ENCODE assay signal across 14 cellular contexts in genomic region chr21:37273911-37274690, GRCh38. TPM values are rescaled to one million over a fixed set of nuclear protein-coding genes. Genes with fewer than 3 reads are reported as not detected.
A peak's percentile ranks its signal among the peaks of the same experiment; 100 is the strongest.
DNase-seq lines count a peak whose midpoint lies in the region; ATAC-seq, FAIRE-seq and TF ChIP-seq lines count a peak whose summit lies in the region.
"Had no signal": no experiment of that assay in that cellular context is flagged by ENCODE, and none has a peak within 500 bp of the region (broad histone marks: within the 10 kb centered on the region; RNA-seq: fewer than 3 reads in every experiment).

No MANE protein-coding gene starts in this region.

- H3K9ac ChIP-seq in H1 (replicated peaks in 1 of 4; ENCODE audit: extremely low read depth in 1 of 4, low read depth in 3 of 4, low read length in 3 of 4), result no peak overlapping the region

- H3K79me2 ChIP-seq in ACC112 (ENCODE audit: control insufficient read depth, insufficient read depth, low read length, unreplicated experiment) (no peaks in the 10 kb centered on the region), H1 (ENCODE audit: control insufficient read depth in 1 of 2, insufficient read depth in 2 of 2, low read length in 2 of 2) (peaks cover 0 to 2% of the 10 kb centered on the region in 2 experiments; a peak in 1 of 4 replicates)

- H3K14ac ChIP-seq in H1 (ENCODE audit: insufficient read length), result no peak overlapping the region

- H4K91ac ChIP-seq in H1 (replicated peaks; ENCODE audit: insufficient read length, low read length), result no peak overlapping the region

- no peak overlapping the region for H2BK20ac ChIP-seq in H1 (ENCODE audit: low read length)

- no peaks in the 10 kb centered on the region for H4K20me1 ChIP-seq in H1 (replicated peaks in 1 of 2; ENCODE audit: control insufficient read depth in 1 of 2, insufficient read depth in 2 of 2, low read length in 2 of 2)

- H4K5ac ChIP-seq in H1 (ENCODE audit: insufficient read length, low read depth, low read length), result no peak overlapping the region

- H3K9me3 ChIP-seq in H1 (ENCODE audit: insufficient read depth in 2 of 2, low read depth in 1 of 2, low read length in 1 of 2), result no peaks in the 10 kb centered on the region; a peak in 1 of 4 replicates
- H3K9me3 ChIP-seq: stomach had no signal

- WGBS in H1 (ENCODE audit: extremely low coverage in 1 of 2, insufficient coverage in 1 of 2, insufficient read length in 1 of 2, insufficient replicate concordance in 2 of 2, low coverage in 1 of 2, low lambda C conversion rate in 2 of 2, missing lambda C conversion rate in 1 of 2), 2 experiments, result 56% methylated on average over 9 of the region's 9 CpGs; no CpG with 5 or more reads in 1 of the 2 experiments

- POLR2A ChIA-PET in H1 (lab: Charles Lee; ENCODE audit: partially characterized antibody), result interaction anchor here (0.9 to 1.8 kb wide), 5 partner anchors 16 to 92 kb away, joined by 3 to 8 read pairs (median 4); partner anchors contain the start of gene DYRK1A

- no peak overlapping the region for H3K56ac ChIP-seq in H1 (replicated peaks; ENCODE audit: insufficient read length, low read depth, low read length)

- no peak overlapping the region for H3K18ac ChIP-seq in H1 (ENCODE audit: extremely low read depth, low read length)

- no peak overlapping the region for H2BK15ac ChIP-seq in H1 (ENCODE audit: low read length)

- no peak overlapping the region for H4K8ac ChIP-seq in H1 (ENCODE audit: extremely low read depth, insufficient read depth, low read length)

- H2BK120ac ChIP-seq in H1 (replicated peaks; ENCODE audit: low read depth, low read length), result no peak overlapping the region

- no peak for TF ChIP-seq RAD21 in H1 (IDR thresholded peaks at IDR 0.05 in 1 of 2, conservative IDR thresholded peaks at IDR 0.05 in 1 of 2; ENCODE audit: low read depth in 2 of 2, low read length in 2 of 2)

- H2BK5ac ChIP-seq in H1 (ENCODE audit: low read depth, low read length), result no peak overlapping the region

- no peaks in the 10 kb centered on the region for H3K27me3 ChIP-seq in ACC112 (ENCODE audit: insufficient read depth, low read length)
- no peaks in the 10 kb centered on the region for H3K27me3 ChIP-seq in H1 (replicated peaks in 1 of 4; ENCODE audit: control insufficient read depth in 3 of 4, extremely low read depth in 1 of 4, insufficient read depth in 3 of 4, low read length in 3 of 4)
- H3K27me3 ChIP-seq: brain microvascular endothelial cell, stomach had no signal

- no peak overlapping the region for H3K4ac ChIP-seq in H1 (replicated peaks; ENCODE audit: insufficient read length, low read depth, low read length)

- in situ Hi-C loops in GM13977 (cut with MboI; ENCODE audit: low pct_unique_long_range_greater_than_20kb, low sequenced_read_pairs, unreplicated experiment), result no loop called here

- H2AFZ ChIP-seq in ACC112 (ENCODE audit: low read length, unreplicated experiment) (peak overlapping the region; percentile 58), H1 (ENCODE audit: low read length) (peak overlapping the region; percentile 87)

- no peak overlapping the region for H3K23ac ChIP-seq in H1 (ENCODE audit: insufficient read length)

- peak; percentile 50 for ATAC-seq in HG03108 (IDR thresholded peaks at IDR 0.05; ENCODE audit: unreplicated experiment)
- ATAC-seq in HG03442 (IDR thresholded peaks at IDR 0.05; ENCODE audit: unreplicated experiment), result no peak
- no peak for ATAC-seq in HG03378 (IDR thresholded peaks at IDR 0.05; ENCODE audit: unreplicated experiment)

- FAIRE-seq in H1 (lab: Jason Lieb, UNC), result no peak
- FAIRE-seq: keratinocyte had no signal

- no peaks in the 10 kb centered on the region for H3K4me1 ChIP-seq in ACC112 (ENCODE audit: control insufficient read depth, insufficient read depth, low read length, unreplicated experiment)
- peaks cover 3 to 8% (median 5%) of the 10 kb centered on the region in 4 experiments; a peak in 4 of 7 replicates for H3K4me1 ChIP-seq in H1 (replicated peaks in 1 of 4; ENCODE audit: control insufficient read depth in 3 of 4, insufficient read depth in 4 of 4, low read length in 3 of 4)
- H3K4me1 ChIP-seq: stomach had no signal

- H2BK12ac ChIP-seq in H1 (ENCODE audit: low read depth, low read length), result no peak overlapping the region

- DNase-seq in GM13977 (ENCODE audit: low spot score) (peak; percentile 43), H1 (ENCODE audit: low read depth in 1 of 2, low spot score in 2 of 2) (no peak), GM19240 (ENCODE audit: insufficient read length, low spot score) (no peak)
- no peak for DNase-seq in activated CD4-positive, alpha-beta T cell treated with anti-CD3 and anti-CD28 coated beads, Interleukin-2, amount 50 U/mL, for 1 hour
- DNase-seq: brain microvascular endothelial cell, DMS79, NCI-H1436, NCI-H226, stomach had no signal

- H2AK5ac ChIP-seq in H1 (ENCODE audit: low read depth, low read length), result no peak overlapping the region

- H3K27ac ChIP-seq in ACC112 (ENCODE audit: low read depth, low read length), result no peak overlapping the region
- H3K27ac ChIP-seq in H1 (ENCODE audit: low read depth, low read length), result no peak overlapping the region
- H3K27ac ChIP-seq: brain microvascular endothelial cell, stomach had no signal

- H3K23me2 ChIP-seq in H1 (ENCODE audit: low read depth, low read length), result no peaks in the 10 kb centered on the region

- peak overlapping the region; percentile 40 to 57; a peak in 3 of 4 replicates for H3K4me2 ChIP-seq in H1 (ENCODE audit: insufficient read depth in 1 of 2, low read depth in 2 of 2, low read length in 2 of 2)

- no peak overlapping the region for H3K4me3 ChIP-seq in ACC112 (ENCODE audit: low read depth, low read length)
- peak overlapping the region in 1 of 4 experiments; percentile 39; a peak in 4 of 8 replicates for H3K4me3 ChIP-seq in H1 (ENCODE audit: extremely low read depth in 1 of 4, insufficient read depth in 2 of 4, low read depth in 3 of 4, low read length in 4 of 4)
- H3K4me3 ChIP-seq: stomach had no signal

- no peaks in the 10 kb centered on the region for H3K79me1 ChIP-seq in H1 (ENCODE audit: low read depth, low read length)

- no peak for TF ChIP-seq EP300 in H1 (IDR thresholded peaks at IDR 0.05; ENCODE audit: borderline replicate concordance in 1 of 2, low read depth in 2 of 2, low read length in 2 of 2)

- no peak for TF ChIP-seq CTCF in GM13977 (IDR thresholded peaks at IDR 0.05; ENCODE audit: extremely low read depth, insufficient read depth, missing control alignments)
- TF ChIP-seq CTCF in H1 (IDR thresholded peaks at IDR 0.05; ENCODE audit: control extremely low read depth in 1 of 3, insufficient read depth in 1 of 3, low read depth in 1 of 3, low read length in 3 of 3), result no peak

- no peak for TF ChIP-seq POLR2A in H1 (IDR thresholded peaks at IDR 0.05; ENCODE audit: control extremely low read depth in 1 of 2, low read depth in 2 of 2, low read length in 2 of 2)

- no peaks in the 10 kb centered on the region for H3K36me3 ChIP-seq in ACC112 (ENCODE audit: insufficient read depth, low read length)
- H3K36me3 ChIP-seq in H1 (ENCODE audit: control insufficient read depth in 2 of 4, insufficient read depth in 4 of 4, low read length in 3 of 4), result no peaks in the 10 kb centered on the region
- H3K36me3 ChIP-seq: brain microvascular endothelial cell, stomach had no signal

- CTCF ChIA-PET in H1 (lab: Charles Lee; ENCODE audit: partially characterized antibody), result interaction anchor here (0.5 to 1.0 kb wide), 5 partner anchors 15 to 294 kb away, joined by 3 to 5 read pairs (median 3); no protein-coding TSS in a partner anchor

TF ChIP-seq in H1, 55 proteins besides CTCF, POLR2A, EP300 and RAD21:
- no peak for TF ChIP-seq MAX (IDR thresholded peaks at IDR 0.05)
- no peak for TF ChIP-seq BCL11A (IDR thresholded peaks at IDR 0.05; ENCODE audit: low read depth in 2 of 2, low read length in 2 of 2)
- no peak for TF ChIP-seq KDM5A (IDR thresholded peaks at IDR 0.05; ENCODE audit: low read length)
- TF ChIP-seq ATF3 (IDR thresholded peaks at IDR 0.05; ENCODE audit: insufficient read depth, low read depth, low read length), result no peak
- TF ChIP-seq FOSL1 (IDR thresholded peaks at IDR 0.05; ENCODE audit: insufficient read depth, low read depth, low read length), result no peak
- no peak for TF ChIP-seq SIX5 (IDR thresholded peaks at IDR 0.05; ENCODE audit: low read depth, low read length)
- TF ChIP-seq SIN3A (conservative IDR thresholded peaks at IDR 0.05 in 1 of 2, IDR thresholded peaks at IDR 0.05 in 1 of 2; ENCODE audit: low read depth in 1 of 2, low read length in 2 of 2), result no peak
- no peak for TF ChIP-seq SUZ12 (IDR thresholded peaks at IDR 0.05; ENCODE audit: low read length)
- TF ChIP-seq CHD1 (IDR thresholded peaks at IDR 0.05; ENCODE audit: low read depth, low read length), result no peak
- no peak for TF ChIP-seq SP2 (IDR thresholded peaks at IDR 0.05; ENCODE audit: low read length)

RNA-seq across cellular contexts. Expression of gene VPS26C, which starts 7.0 kb away (rescaled TPM):
- 68.1 and 71.6 TPM in 2 replicates for total RNA-seq in H1 (2021; fragmentation: NEBNext Ultra II Directional; extraction: Animal tissue kit (Norgen Biotek cat#: 25700))
- polyA plus RNA-seq in H1 (2011; rRNA removed), result 43.5 and 45.7 TPM in 2 replicates
- 50.8 TPM for polyA plus RNA-seq in H1 (2011; cell fraction: cytosol; rRNA removed)
- polyA plus RNA-seq in H1 (2011; cell fraction: nucleus; rRNA removed), result 41.0 TPM
- polyA plus RNA-seq in H1 (2012, experiment 1 of 2), result 45.0 to 83.4 TPM (median 50.5 TPM) in 4 replicates
- polyA plus RNA-seq in H1 (2012, experiment 2 of 2), result 41.8 TPM
- polyA plus RNA-seq in H1 (2013, experiment 1 of 2), result 40.8 TPM
- 40.0 TPM for polyA plus RNA-seq in H1 (2013, experiment 2 of 2)
- 49.8 and 61.5 TPM in 2 replicates for polyA minus RNA-seq in H1 (2011; rRNA and poly(A)+ RNA removed)
- polyA minus RNA-seq in H1 (2011; cell fraction: cytosol; rRNA and poly(A)+ RNA removed), result 37.8 TPM
- polyA minus RNA-seq in H1 (2011; cell fraction: nucleus; rRNA and poly(A)+ RNA removed), result 50.1 TPM
